ENCODE assay signal across 10 cellular contexts in genomic region chr16:69476920-69477418, GRCh38. TPM values are rescaled to one million over a fixed set of nuclear protein-coding genes. Genes with fewer than 3 reads are reported as not detected.
DNase-seq lines count a peak whose midpoint lies in the region; ATAC-seq, FAIRE-seq and TF ChIP-seq lines count a peak whose summit lies in the region.
"Had no signal": no experiment of that assay in that cellular context is flagged by ENCODE, and none has a peak within 500 bp of the region (broad histone marks: within the 10 kb centered on the region; RNA-seq: fewer than 3 reads in every experiment).

No MANE protein-coding gene starts in this region.

- TF ChIP-seq EP300 in HepG2 (IDR thresholded peaks at IDR 0.05; ENCODE audit: low read depth in 2 of 2, low read length in 2 of 2) (no peak), HepG2 (CRISPR knock-in tag; IDR thresholded peaks at IDR 0.05; ENCODE audit: borderline replicate concordance) (no peak)

- ATAC-seq in HepG2 = peak; percentile 48
- ATAC-seq in right lobe of liver = no peak
- ATAC-seq in GM21786 (IDR thresholded peaks at IDR 0.05; ENCODE audit: unreplicated experiment) = no peak
- no peak for ATAC-seq in HG03280 (IDR thresholded peaks at IDR 0.05; ENCODE audit: unreplicated experiment)
- ATAC-seq: left lung had no signal

- no peak for TF ChIP-seq POLR2A in HepG2 (IDR thresholded peaks at IDR 0.05; ENCODE audit: insufficient read depth in 1 of 2, low read depth in 2 of 2, low read length in 2 of 2)
- TF ChIP-seq POLR2A in right lobe of liver (IDR thresholded peaks at IDR 0.05) = no peak

- no peak overlapping the region for H2AFZ ChIP-seq in HepG2 (ENCODE audit: low read length)

- H3K9ac ChIP-seq in HepG2 (ENCODE audit: insufficient read depth, low read depth, low read length) = no peak overlapping the region

- BruUV-seq in HepG2 (replicated peaks; lab: Mats Ljungman, UMichigan) = no TSS peak

- TF ChIP-seq CTCF in HepG2 (CRISPR knock-in tag; IDR thresholded peaks at IDR 0.05) (no peak), right lobe of liver (IDR thresholded peaks at IDR 0.05) (no peak)

- H3K9me3 ChIP-seq in HepG2 (ENCODE audit: low read length) (no peaks in the 10 kb centered on the region), right lobe of liver (no peaks in the 10 kb centered on the region)
- H3K9me3 ChIP-seq: left lung had no signal

- no peaks in the 10 kb centered on the region for H3K79me2 ChIP-seq in HepG2 (ENCODE audit: insufficient read depth, low read length)

- CTCF ChIA-PET in HepG2 (lab: Yijun Ruan, JAX; ENCODE audit: low intra/inter-chr PET ratio, low total read pairs) = no interaction called here

- POLR2A ChIA-PET in HepG2 (lab: Yijun Ruan, JAX) = interaction anchor here (0.6 kb wide), 1 partner anchor 74 kb away, joined by 3 read pairs; no protein-coding TSS in a partner anchor

- H3K27ac ChIP-seq in HepG2 (ENCODE audit: extremely low read length, insufficient read depth, low read length) (no peak overlapping the region), right lobe of liver (no peak overlapping the region)
- H3K27ac ChIP-seq: left lung had no signal

- H3K4me3 ChIP-seq in HepG2 (replicated peaks in 1 of 3; ENCODE audit: insufficient read depth in 1 of 3, low read depth in 2 of 3, low read length in 3 of 3) (no peak overlapping the region), right lobe of liver (no peak overlapping the region)
- H3K4me3 ChIP-seq: left lung had no signal

- FAIRE-seq in HepG2 (lab: Jason Lieb, UNC) = peak; percentile 37

- in situ Hi-C loops in HepG2 (cut with HindIII; ENCODE audit: extremely low pct_ligation_motif_present, low pct_unique_long_range_greater_than_20kb) = no loop called here

- intact Hi-C loops in HepG2 (cut with micrococcal nuclease; ENCODE audit: unreplicated experiment) = no loop called here
- intact Hi-C loops in right lobe of liver (cut with DNase I) = no loop called here
- intact Hi-C loops in posterior vena cava (cut with DNase I) = no loop called here

- no peak overlapping the region; the same call in 1 of the 2 replicates for H3K4me2 ChIP-seq in HepG2 (ENCODE audit: low read depth, low read length)

- no peaks in the 10 kb centered on the region for H4K20me1 ChIP-seq in HepG2 (ENCODE audit: insufficient read depth, low read length)

- DNase-seq in HepG2 (ENCODE audit: low spot score) = peak; percentile 29
- no peak for DNase-seq in right lobe of liver
- DNase-seq in T1000 (lab: John Stamatoyannopoulos, UW) = peak; percentile 50
- peak; percentile 76 for DNase-seq in glomerular visceral epithelial cell (ENCODE audit: extremely low spot score)
- no peak for DNase-seq in SIG-M5 treated with dmso at 0.1 percent for 504 hours (lab: John Stamatoyannopoulos, UW; ENCODE audit: unreplicated experiment)
- DNase-seq in posterior vena cava (ENCODE audit: low spot score) = no peak
- DNase-seq: left lung, NCI-H524 had no signal

- 33% methylated on average over 1 of the region's 1 CpG for WGBS in HepG2 (ENCODE audit: low lambda C conversion rate)
- WGBS in right lobe of liver (ENCODE audit: insufficient coverage, low coverage, low lambda C conversion rate, missing lambda C conversion rate) = 50% methylated on average over 1 of the region's 1 CpG

- no peaks in the 10 kb centered on the region for H3K36me3 ChIP-seq in HepG2 (replicated peaks in 1 of 2; ENCODE audit: control insufficient read depth in 1 of 2, insufficient read depth in 2 of 2, low read length in 2 of 2)
- H3K36me3 ChIP-seq in right lobe of liver = no peaks in the 10 kb centered on the region
- H3K36me3 ChIP-seq: left lung had no signal

- H3K4me1 ChIP-seq in HepG2 (ENCODE audit: insufficient read depth, low read length) (peaks cover 25% of the 10 kb centered on the region), right lobe of liver (no peaks in the 10 kb centered on the region)

- no peaks in the 10 kb centered on the region for H3K27me3 ChIP-seq in HepG2 (ENCODE audit: control insufficient read depth in 1 of 2, insufficient read depth in 2 of 2, low read length in 2 of 2)
- H3K27me3 ChIP-seq in right lobe of liver = no peaks in the 10 kb centered on the region

- no peak for TF ChIP-seq RAD21 in HepG2 (CRISPR knock-in tag; IDR thresholded peaks at IDR 0.05)

TF ChIP-seq in HepG2, 621 proteins besides CTCF, POLR2A, EP300 and RAD21:
- TF ChIP-seq ZNF556 (CRISPR knock-in tag; IDR thresholded peaks at IDR 0.05; ENCODE audit: borderline replicate concordance) (peak; percentile 100), NFYB (CRISPR knock-in tag; IDR thresholded peaks at IDR 0.05) (peak; percentile 37; the same call in 1 of the 2 replicates), TEAD2 (CRISPR knock-in tag; IDR thresholded peaks at IDR 0.05) (no peak), ZNF142 (CRISPR knock-in tag; IDR thresholded peaks at IDR 0.05) (no peak), KLF11 (CRISPR knock-in tag; IDR thresholded peaks at IDR 0.05) (no peak), KDM2A (CRISPR knock-in tag; IDR thresholded peaks at IDR 0.05; ENCODE audit: borderline replicate concordance, low read depth) (0 out of 2 replicates have a peak, but pooled peaks have one; percentile 37), FOSL2 (CRISPR knock-in tag; IDR thresholded peaks at IDR 0.05) (0 out of 2 replicates have a peak, but pooled peaks have one; percentile 38)

RNA-seq across cellular contexts. Expression of gene CYB5B, which starts 52.5 kb away (rescaled TPM):
- total RNA-seq in HepG2 (2016; rRNA removed; fragmentation: Illumina TruSeq; extraction: Trizol) (432 and 638 TPM in 2 replicates), right lobe of liver (10 to 100 TPM; 19.1 to 42.1 (median 30.5) TPM), posterior vena cava (10 to 100 TPM; 47.3 to 59.3 TPM)
- 65.6 and 75.3 TPM in 2 replicates for total RNA-seq in HepG2 (2016; cell fraction: cytosol; rRNA removed; fragmentation: Illumina TruSeq; extraction: Trizol; ENCODE audit: low read depth)
- total RNA-seq in HepG2 (2016; cell fraction: insoluble cytoplasmic fraction; rRNA removed; fragmentation: Illumina TruSeq; extraction: Trizol) = 436 and 657 TPM in 2 replicates
- total RNA-seq in HepG2 (2016; cell fraction: membrane; rRNA removed; fragmentation: Illumina TruSeq; extraction: Trizol) = 216 TPM in 2 replicates
- total RNA-seq in HepG2 (2016; cell fraction: nucleus; rRNA removed; fragmentation: Illumina TruSeq; extraction: Trizol) = 130 and 153 TPM in 2 replicates
- polyA plus RNA-seq in HepG2 (2011; rRNA removed) = 207 and 234 TPM in 2 replicates
- polyA plus RNA-seq in HepG2 (2011; cell fraction: cytosol; rRNA removed) = 139 and 166 TPM in 2 replicates
- 47.1 and 59.8 TPM in 2 replicates for polyA plus RNA-seq in HepG2 (2011; cell fraction: nucleus; rRNA removed)
- polyA plus RNA-seq in HepG2 (2012) = 126 and 167 TPM in 2 replicates
- 67.1 and 71.7 TPM in 2 replicates for polyA plus RNA-seq in HepG2 (2016; cell fraction: cytosol; fragmentation: Illumina TruSeq; extraction: Trizol; ENCODE audit: low read depth)
- polyA plus RNA-seq in HepG2 (2016; cell fraction: insoluble cytoplasmic fraction; fragmentation: Illumina TruSeq; extraction: Trizol; ENCODE audit: low read depth) = 674 and 738 TPM in 2 replicates
- 166 and 175 TPM in 2 replicates for polyA plus RNA-seq in HepG2 (2016; cell fraction: membrane; fragmentation: Illumina TruSeq; extraction: Trizol; ENCODE audit: low read depth)
- polyA plus RNA-seq in HepG2 (2016; cell fraction: nucleus; fragmentation: Illumina TruSeq; extraction: Trizol; ENCODE audit: insufficient read depth, low read depth) = 241 and 258 TPM in 2 replicates
- 211 and 254 TPM in 2 replicates for polyA minus RNA-seq in HepG2 (2011; rRNA and poly(A)+ RNA removed; ENCODE audit: low replicate concordance)
- polyA minus RNA-seq in HepG2 (2011; cell fraction: cytosol; rRNA and poly(A)+ RNA removed) = 91.9 and 119 TPM in 2 replicates
- polyA minus RNA-seq in HepG2 (2011; cell fraction: nucleus; rRNA and poly(A)+ RNA removed) = 108 and 125 TPM in 2 replicates

Comparison
In these comparisons a context has a peak if more than half of its experiments do, and no peak if none do; other contexts are left out.
1. DNase-seq: peak in HepG2 (single experiment), T1000 (single experiment) and glomerular visceral epithelial cell (single experiment); none in right lobe of liver (0 of 3), SIG-M5 treated with dmso at 0.1 percent for 504 hours (single experiment) and posterior vena cava (single experiment).